Comparison of ENCODE assay signal across 16 cellular contexts in the genomic region with DNA sequence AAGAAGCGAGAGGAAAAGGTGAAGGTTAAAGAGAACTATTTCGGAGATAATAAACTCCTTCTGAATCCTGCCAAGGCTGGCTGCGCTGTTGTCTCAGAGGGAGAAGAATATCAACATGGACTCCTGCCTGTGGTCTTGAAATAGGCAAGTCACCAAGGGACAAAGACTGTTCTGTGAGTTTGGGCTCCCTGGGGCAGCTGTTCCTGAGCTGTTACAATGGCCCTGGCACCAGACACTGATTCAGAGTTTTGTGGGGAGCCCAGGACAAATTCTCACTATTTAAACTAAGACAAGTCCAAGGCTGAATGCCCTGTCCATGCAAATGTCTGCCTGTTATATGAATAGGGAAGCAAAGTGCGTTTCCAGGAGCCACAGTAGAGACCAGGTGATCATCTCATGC.
"Had no signal": no experiment of that assay in that cellular context is flagged by ENCODE, and none has a peak within 500 bp of the region (broad histone marks: within the 10 kb centered on the region; RNA-seq: fewer than 3 reads in every experiment).

No MANE protein-coding gene starts in this region.

- DNase-seq: activated CD4-positive, alpha-beta memory T cell treated with anti-CD3 and anti-CD28 coated beads, Interleukin-2, amount 10 ng/mL, durations not matched to agents 7 days and 5 days; activated CD4-positive, alpha-beta T cell treated with anti-CD3 and anti-CD28 coated beads for 1 hour; activated naive CD4-positive, alpha-beta T cell treated with anti-CD3 and anti-CD28 coated beads for 36 hours; activated T-cell treated with anti-CD3 and anti-CD28 coated beads, Interleukin-2, amount 50 U/mL, for 72 hours; brain microvascular endothelial cell; cerebellar nuclear complex; esophagus squamous epithelium; foreskin fibroblast; left colon; mammary epithelial cell; right lobe of liver; stimulated activated CD4-positive, alpha-beta T cell treated with anti-CD3 and anti-CD28 coated beads, Interleukin-12 subunit alpha, Interleukin-12 subunit beta, amount 100 ng/mL, for 4 hours; stimulated activated CD4-positive, alpha-beta T cell treated with anti-CD3 and anti-CD28 coated beads, Interleukin-2, amount 100 ng/mL, for 48 hours; stimulated activated naive CD8-positive, alpha-beta T cell treated with anti-CD3 and anti-CD28 coated beads, Interleukin-15, Interleukin-2, amounts not matched to agents 100 U/mL and 50 U/mL, for 24 hours; T-helper 9 cell; testis had no signal
